ENCODE assay signal across 23 cellular contexts in genomic region chr17:42687707-42688275, GRCh38.
"Had no signal": no experiment of that assay in that cellular context is flagged by ENCODE, and none has a peak within 500 bp of the region (broad histone marks: within the 10 kb centered on the region; RNA-seq: fewer than 3 reads in every experiment).

No MANE protein-coding gene starts in this region.

- ATAC-seq: activated CD8-positive, alpha-beta T cell treated with anti-CD3 and anti-CD28 coated beads, Interleukin-2, amount 10 ng/mL, durations not matched to agents 7 days and 5 days; Panc1; Right ventricle myocardium inferior; WTC11 had no signal

- H3K27ac Mint-ChIP-seq: activated CD8-positive, alpha-beta T cell treated with anti-CD3 and anti-CD28 coated beads, Interleukin-2, amount 10 ng/mL, durations not matched to agents 7 days and 5 days; activated naive CD4-positive, alpha-beta T cell treated with anti-CD3 and anti-CD28 coated beads, Interleukin-2, amount 50 U/mL, for 24 hours; T-helper 1 cell treated with Interleukin-12 subunit alpha and Interleukin-12 subunit beta and Interleukin-4 antibody, amounts not matched to agents 30 μg/mL and 1 μg/mL, for 36 hours; WTC11 had no signal

- H3K9me3 Mint-ChIP-seq: activated naive CD4-positive, alpha-beta T cell treated with anti-CD3 and anti-CD28 coated beads, Interleukin-2, amount 50 U/mL, for 24 hours; T-helper 1 cell treated with Interleukin-12 subunit alpha and Interleukin-12 subunit beta and Interleukin-4 antibody, amounts not matched to agents 30 μg/mL and 1 μg/mL, for 36 hours; WTC11 had no signal

- H3K27me3 ChIP-seq: breast epithelium, MG63 had no signal

- H3K27ac ChIP-seq: breast epithelium had no signal

- H3K36me3 Mint-ChIP-seq: activated naive CD4-positive, alpha-beta T cell treated with anti-CD3 and anti-CD28 coated beads, Interleukin-2, amount 50 U/mL, for 24 hours had no signal

- H3K4me3 ChIP-seq: breast epithelium, MG63 had no signal

- H3K9me3 ChIP-seq: breast epithelium, MG63 had no signal

- H3K36me3 ChIP-seq: breast epithelium, MG63 had no signal

- DNase-seq: activated CD4-positive, alpha-beta T cell treated with anti-CD3 and anti-CD28 coated beads for 48 hours; activated CD4-positive, alpha-beta T cell treated with anti-CD3 and anti-CD28 coated beads, Interleukin-2, amount 50 U/mL, for 4 hours; activated CD4-positive, CD25-positive, alpha-beta regulatory T cell treated with anti-CD3 and anti-CD28 coated beads, Interleukin-2, amount 50 U/mL, for 72 hours; activated CD8-positive, alpha-beta memory T cell treated with anti-CD3 and anti-CD28 coated beads, Interleukin-2, amount 50 U/mL, for 48 hours; activated CD8-positive, alpha-beta T cell treated with anti-CD3 and anti-CD28 coated beads, Interleukin-2, amount 10 ng/mL, durations not matched to agents 7 days and 5 days; activated T-cell treated with anti-CD3 and anti-CD28 coated beads, Interleukin-2, amount 50 U/mL, for 1 hour; aorta; caudate nucleus; MG63; MV-4-11; NCI-H1092 treated with DMSO at 0.1 percent for 48 hours; NCI-H1436; NCI-H1694 treated with DMSO at 0.1 percent for 48 hours; NCI-H2081; NCI-H446; NCI-H524; RPMI8226 had no signal

- H3K4me3 Mint-ChIP-seq: activated CD8-positive, alpha-beta T cell treated with anti-CD3 and anti-CD28 coated beads, Interleukin-2, amount 10 ng/mL, durations not matched to agents 7 days and 5 days; activated naive CD4-positive, alpha-beta T cell treated with anti-CD3 and anti-CD28 coated beads, Interleukin-2, amount 50 U/mL, for 24 hours; T-helper 1 cell treated with Interleukin-12 subunit alpha and Interleukin-12 subunit beta and Interleukin-4 antibody, amounts not matched to agents 30 μg/mL and 1 μg/mL, for 36 hours; WTC11 had no signal
